In genomic region chr16:88766975-88767374, GRCh38 we compare ENCODE assay signal across 16 cellular contexts. TPM values are rescaled to one million over a fixed set of nuclear protein-coding genes. Genes with fewer than 3 reads are reported as not detected.
A peak's percentile ranks its signal among the peaks of the same experiment; 100 is the strongest.
DNase-seq lines count a peak whose midpoint lies in the region; ATAC-seq and TF ChIP-seq lines count a peak whose summit lies in the region.
"Had no signal": no experiment of that assay in that cellular context is flagged by ENCODE, and none has a peak within 500 bp of the region (broad histone marks: within the 10 kb centered on the region; RNA-seq: fewer than 3 reads in every experiment).

No MANE protein-coding gene starts in this region.

- no peak for TF ChIP-seq CTCF in gastroesophageal sphincter (IDR thresholded peaks at IDR 0.05)
- no peak for TF ChIP-seq CTCF in GM20000 (IDR thresholded peaks at IDR 0.05; ENCODE audit: extremely low read depth, missing control alignments)

- DNase-seq in activated CD4-positive, alpha-beta T cell treated with anti-CD3 and anti-CD28 coated beads, Interleukin-2, amount 10 ng/mL, durations not matched to agents 7 days and 5 days: no peak
- DNase-seq in activated CD4-positive, alpha-beta T cell treated with anti-CD3 and anti-CD28 coated beads for 4 hours: no peak
- no peak for DNase-seq in T-cell
- no peak for DNase-seq in NCI-H524 (lab: John Stamatoyannopoulos, UW)
- DNase-seq in GM20000 (ENCODE audit: low spot score): no peak
- DNase-seq: activated CD8-positive, alpha-beta memory T cell treated with anti-CD3 and anti-CD28 coated beads for 24 hours; activated naive CD4-positive, alpha-beta T cell treated with Interleukin-2 at 50 U/mL for 16 hours; gastrocnemius medialis; MM.1S; NCI-H2081 treated with DMSO at 0.1 percent for 48 hours; NCI-H774; stimulated activated CD4-positive, alpha-beta T cell treated with anti-CD3 and anti-CD28 coated beads, Interleukin-15, amount 100 ng/mL, for 24 hours; T1000 had no signal

- H3K9ac ChIP-seq in stomach smooth muscle (ENCODE audit: low read length in 2 of 2): peak overlapping the region in 1 of 2 donors; percentile 66

- CTCF ChIA-PET in activated CD4-positive, alpha-beta T cell treated with anti-CD3 and anti-CD28 coated beads, Interleukin-2, amount 10 ng/mL, durations not matched to agents 7 days and 5 days (lab: Charles Lee): interaction anchor here (1.5 to 2.4 kb wide), 6 partner anchors 8 to 103 kb away, joined by 3 to 7 read pairs (median 4); no protein-coding TSS in a partner anchor
- CTCF ChIA-PET in T-cell (lab: Charles Lee): no interaction called here

- no peak overlapping the region for H3K4me3 Mint-ChIP-seq in activated CD4-positive, alpha-beta T cell treated with anti-CD3 and anti-CD28 coated beads, Interleukin-2, amount 10 ng/mL, durations not matched to agents 7 days and 5 days
- no peak overlapping the region for H3K4me3 Mint-ChIP-seq in T-cell

- peaks cover 6% of the 10 kb centered on the region for H3K36me3 Mint-ChIP-seq in activated CD4-positive, alpha-beta T cell treated with anti-CD3 and anti-CD28 coated beads, Interleukin-2, amount 10 ng/mL, durations not matched to agents 7 days and 5 days (ENCODE audit: low read depth)
- peaks cover 4% of the 10 kb centered on the region for H3K36me3 Mint-ChIP-seq in T-cell

- TF ChIP-seq EP300 in gastroesophageal sphincter (IDR thresholded peaks at IDR 0.05): no peak

- H3K9me3 ChIP-seq in gastroesophageal sphincter (no peaks in the 10 kb centered on the region), stomach smooth muscle (ENCODE audit: control insufficient read depth in 2 of 2, low read length in 2 of 2) (no peaks in the 10 kb centered on the region)
- H3K9me3 ChIP-seq: gastrocnemius medialis had no signal

- H3K27ac ChIP-seq in gastroesophageal sphincter (peak overlapping the region in 3 of 4 donors; percentile 91 to 98 (median 92)), stomach smooth muscle (ENCODE audit: low read length) (peak overlapping the region; percentile 89)
- H3K27ac ChIP-seq: gastrocnemius medialis had no signal

- peaks cover 26% of the 10 kb centered on the region for H3K4me1 Mint-ChIP-seq in activated CD4-positive, alpha-beta T cell treated with anti-CD3 and anti-CD28 coated beads, Interleukin-2, amount 10 ng/mL, durations not matched to agents 7 days and 5 days
- peaks cover 26 to 40% (median 40%) of the 10 kb centered on the region in 3 donors for H3K4me1 Mint-ChIP-seq in T-cell

- no peaks in the 10 kb centered on the region for H3K27me3 Mint-ChIP-seq in activated CD4-positive, alpha-beta T cell treated with anti-CD3 and anti-CD28 coated beads, Interleukin-2, amount 10 ng/mL, durations not matched to agents 7 days and 5 days
- H3K27me3 Mint-ChIP-seq in T-cell: no peaks in the 10 kb centered on the region

- no peak for TF ChIP-seq POLR2A in gastroesophageal sphincter (IDR thresholded peaks at IDR 0.05)

- H3K27me3 ChIP-seq in gastroesophageal sphincter (no peaks in the 10 kb centered on the region), stomach smooth muscle (ENCODE audit: control insufficient read depth in 1 of 2, insufficient read depth in 2 of 2, low read length in 2 of 2) (no peaks in the 10 kb centered on the region)

- POLR2A ChIA-PET in activated CD4-positive, alpha-beta T cell treated with anti-CD3 and anti-CD28 coated beads, Interleukin-2, amount 10 ng/mL, durations not matched to agents 7 days and 5 days (lab: Charles Lee): no interaction called here
- POLR2A ChIA-PET in T-cell (lab: Charles Lee): interaction anchor here in 1 of 2 donors (0.6 kb wide), 2 partner anchors 40 to 77 kb away, joined by 3 to 10 read pairs; no protein-coding TSS in a partner anchor

- H3K9me3 Mint-ChIP-seq in activated CD4-positive, alpha-beta T cell treated with anti-CD3 and anti-CD28 coated beads, Interleukin-2, amount 10 ng/mL, durations not matched to agents 7 days and 5 days: no peaks in the 10 kb centered on the region
- no peaks in the 10 kb centered on the region for H3K9me3 Mint-ChIP-seq in T-cell

- H3K4me3 ChIP-seq in gastroesophageal sphincter: no peak overlapping the region
- peak overlapping the region in 1 of 2 donors; percentile 15 for H3K4me3 ChIP-seq in stomach smooth muscle (ENCODE audit: low read length in 2 of 2)
- H3K4me3 ChIP-seq: gastrocnemius medialis had no signal

- H3K27ac Mint-ChIP-seq in activated CD4-positive, alpha-beta T cell treated with anti-CD3 and anti-CD28 coated beads, Interleukin-2, amount 10 ng/mL, durations not matched to agents 7 days and 5 days: peak overlapping the region; percentile 76
- H3K27ac Mint-ChIP-seq in T-cell: peak overlapping the region; percentile 54 to 66

- H3K36me3 ChIP-seq in gastroesophageal sphincter: peaks cover 0 to 10% of the 10 kb centered on the region in 2 donors
- H3K36me3 ChIP-seq in stomach smooth muscle (ENCODE audit: control insufficient read depth in 2 of 2, insufficient read depth in 2 of 2, low read length in 2 of 2): peaks cover 0 to 3% of the 10 kb centered on the region in 2 donors
- H3K36me3 ChIP-seq: gastrocnemius medialis had no signal

- H3K4me1 ChIP-seq in gastroesophageal sphincter (peaks cover 9 to 100% (median 75%) of the 10 kb centered on the region in 3 donors), stomach smooth muscle (ENCODE audit: control insufficient read depth, insufficient read depth, low read length) (peaks cover 85% of the 10 kb centered on the region)

- no peak for ATAC-seq in T-cell (replicated peaks in 1 of 4)
- ATAC-seq in gastroesophageal sphincter: no peak
- no peak for ATAC-seq in GM19455 (IDR thresholded peaks at IDR 0.05; ENCODE audit: unreplicated experiment)
- ATAC-seq: gastrocnemius medialis had no signal

- WGBS in gastroesophageal sphincter (ENCODE audit: low coverage in 1 of 2), 2 donors: 77 to 80% methylated on average over 2 to 6 of the region's 11 CpGs

RNA-seq across cellular contexts. Expression of gene PIEZO1, which starts 18.0 kb away (rescaled TPM):
- 100 to 1,000 TPM; 239 to 303 TPM for total RNA-seq in activated CD4-positive, alpha-beta T cell treated with anti-CD3 and anti-CD28 coated beads, Interleukin-2, amount 10 ng/mL, durations not matched to agents 7 days and 5 days
- total RNA-seq in T-cell (100 to 1,000 TPM; 139 to 274 (median 240) TPM), gastroesophageal sphincter (100 to 1,000 TPM; 105 to 248 (median 172) TPM)

RNA-seq across cellular contexts. Expression of gene CDT1, which starts 36.6 kb away (rescaled TPM):
- total RNA-seq in activated CD4-positive, alpha-beta T cell treated with anti-CD3 and anti-CD28 coated beads, Interleukin-2, amount 10 ng/mL, durations not matched to agents 7 days and 5 days: 100 to 1,000 TPM; 113 to 119 TPM
- 1 to 10 TPM in 4 of 5 donors, under 1 TPM in 1; 0.93 to 3.7 (median 1.5) TPM for total RNA-seq in T-cell
- 1 to 10 TPM in 1 of 4 donors, under 1 TPM in 1, not detected in 2; 0.92 to 2.0 TPM for total RNA-seq in gastroesophageal sphincter

RNA-seq across cellular contexts. Expression of gene APRT, which starts 44.8 kb away (rescaled TPM):
- total RNA-seq in activated CD4-positive, alpha-beta T cell treated with anti-CD3 and anti-CD28 coated beads, Interleukin-2, amount 10 ng/mL, durations not matched to agents 7 days and 5 days: 100 to 1,000 TPM in 1 of 2 experiments, 10 to 100 TPM in 1; 86.2 to 112 TPM
- total RNA-seq in T-cell: 100 to 1,000 TPM; 166 to 245 (median 228) TPM
- total RNA-seq in gastroesophageal sphincter: 100 to 1,000 TPM in 2 of 4 donors, 10 to 100 TPM in 2; 64.9 to 103 (median 92.9) TPM

Comparison
In these comparisons a context has a peak if more than half of its experiments do, and no peak if none do; other contexts are left out.
1. RNA of gene CDT1, which starts 36.6 kb away (total RNA-seq): 113 to 119 TPM in activated CD4-positive, alpha-beta T cell treated with anti-CD3 and anti-CD28 coated beads, Interleukin-2, amount 10 ng/mL, durations not matched to agents 7 days and 5 days; 0.93 to 3.7 TPM in T-cell and 0.92 to 2.0 TPM in gastroesophageal sphincter; every median in the first group is over 10 times any median in the second.